ENCODE assay signal across 8 cellular contexts in genomic region chr1:113978863-113979702, GRCh38. TPM values are rescaled to one million over a fixed set of nuclear protein-coding genes. Genes with fewer than 3 reads are reported as not detected.
A peak's percentile ranks its signal among the peaks of the same experiment; 100 is the strongest.
DNase-seq lines count a peak whose midpoint lies in the region; ATAC-seq, FAIRE-seq and TF ChIP-seq lines count a peak whose summit lies in the region.

TSS of gene OLFML3 (plus strand) at chr1:113979474. CDS start at chr1:113979517, 43 bp downstream.

- peak within 1 kb of the TSS; percentile 53 for H3K4me3 ChIP-seq in HUES6 (ENCODE audit: low read depth, low read length)
- H3K4me3 ChIP-seq in NT2/D1 (ENCODE audit: insufficient read length, low read depth): peak within 1 kb of the TSS; percentile 34
- peak within 1 kb of the TSS; percentile 39 to 46 for H3K4me3 ChIP-seq in tibial artery

- intact Hi-C loops in activated T-helper 2 cell treated with anti-CD3 and anti-CD28 coated beads, Interferon-gamma antibody, Interleukin-2, Interleukin-4, amounts not matched to agents 10 μg/mL and 5 μg/mL and 100 μg/mL, durations not matched to agents 14 hours and 24 hours and 36 hours (cut with micrococcal nuclease): loop anchor here (1.0 to 5.0 kb wide), 4 partner anchors 47 to 693 kb away; partner anchors contain the start of gene DENND2C
- intact Hi-C loops in tibial artery (cut with DNase I; ENCODE audit: low total_unique reads): loop anchor here (5.0 kb wide), 1 partner anchor 303 kb away; no protein-coding TSS in a partner anchor

- peak; percentile 99 for DNase-seq in EL
- peak; percentile 96 for DNase-seq in NT2/D1 (ENCODE audit: low read depth, low spot score)
- DNase-seq in activated T-helper 2 cell treated with anti-CD3 and anti-CD28 coated beads, Interferon-gamma antibody, Interleukin-2, Interleukin-4, amounts not matched to agents 10 μg/mL and 5 μg/mL and 100 μg/mL, durations not matched to agents 14 hours and 24 hours and 36 hours (ENCODE audit: low spot score): no peak
- peak; percentile 25 to 67 for DNase-seq in frontal cortex (ENCODE audit: low spot score in 2 of 2)
- peak; percentile 85 for DNase-seq in neural crest cell (ENCODE audit: low read depth, low spot score)
- peak; percentile 91 to 94 for DNase-seq in tibial artery

- peaks cover 19% of the 10 kb centered on the region for H3K36me3 Mint-ChIP-seq in activated T-helper 2 cell treated with anti-CD3 and anti-CD28 coated beads, Interferon-gamma antibody, Interleukin-2, Interleukin-4, amounts not matched to agents 10 μg/mL and 5 μg/mL and 100 μg/mL, durations not matched to agents 14 hours and 24 hours and 36 hours (ENCODE audit: low read depth)
- no peaks in the 10 kb centered on the region for H3K36me3 Mint-ChIP-seq in neural crest cell (ENCODE audit: low read depth)

- H3K27ac Mint-ChIP-seq in activated T-helper 2 cell treated with anti-CD3 and anti-CD28 coated beads, Interferon-gamma antibody, Interleukin-2, Interleukin-4, amounts not matched to agents 10 μg/mL and 5 μg/mL and 100 μg/mL, durations not matched to agents 14 hours and 24 hours and 36 hours: peak within 1 kb of the TSS; percentile 32
- peak within 1 kb of the TSS; percentile 96 for H3K27ac Mint-ChIP-seq in neural crest cell (ENCODE audit: unreplicated experiment)

- peaks cover 82% of the 10 kb centered on the region for H3K4me1 ChIP-seq in HUES6 (ENCODE audit: control insufficient read depth, insufficient read depth, low read length)
- peaks cover 25% of the 10 kb centered on the region for H3K4me1 ChIP-seq in NT2/D1 (ENCODE audit: insufficient read depth, insufficient read length)
- H3K4me1 ChIP-seq in tibial artery: peaks cover 11 to 81% (median 51%) of the 10 kb centered on the region in 4 donors

- TF ChIP-seq CTCF in neural crest cell (conservative IDR thresholded peaks at IDR 0.05): peak; percentile 78
- peak; percentile 61 to 77 for TF ChIP-seq CTCF in tibial artery (IDR thresholded peaks at IDR 0.05)

- no peak for FAIRE-seq in frontal cortex (lab: Jason Lieb, UNC)

- H3K9me3 Mint-ChIP-seq in activated T-helper 2 cell treated with anti-CD3 and anti-CD28 coated beads, Interferon-gamma antibody, Interleukin-2, Interleukin-4, amounts not matched to agents 10 μg/mL and 5 μg/mL and 100 μg/mL, durations not matched to agents 14 hours and 24 hours and 36 hours: no peaks in the 10 kb centered on the region
- no peaks in the 10 kb centered on the region for H3K9me3 Mint-ChIP-seq in neural crest cell

- H3K9me3 ChIP-seq in HUES6 (ENCODE audit: control insufficient read depth, insufficient read depth, low read depth, low read length) (no peaks in the 10 kb centered on the region), NT2/D1 (ENCODE audit: insufficient read depth, low read length) (peaks cover 20% of the 10 kb centered on the region; the same call in 1 of the 2 replicates), tibial artery (no peaks in the 10 kb centered on the region)

- no peak for ATAC-seq in GM19455 (IDR thresholded peaks at IDR 0.05; ENCODE audit: unreplicated experiment)

- H3K4me3 Mint-ChIP-seq in activated T-helper 2 cell treated with anti-CD3 and anti-CD28 coated beads, Interferon-gamma antibody, Interleukin-2, Interleukin-4, amounts not matched to agents 10 μg/mL and 5 μg/mL and 100 μg/mL, durations not matched to agents 14 hours and 24 hours and 36 hours (ENCODE audit: low read depth): no peak within 1 kb of the TSS
- peak within 1 kb of the TSS; percentile 81 for H3K4me3 Mint-ChIP-seq in neural crest cell

- H3K36me3 ChIP-seq in HUES6 (ENCODE audit: control insufficient read depth, insufficient read depth, low read length) (peaks cover 26% of the 10 kb centered on the region), NT2/D1 (ENCODE audit: insufficient read depth, insufficient read length, low read length) (peaks cover 42% of the 10 kb centered on the region), tibial artery (peaks cover 0 to 6% (median 0%) of the 10 kb centered on the region in 3 donors)

- no peaks in the 10 kb centered on the region for H3K27me3 Mint-ChIP-seq in activated T-helper 2 cell treated with anti-CD3 and anti-CD28 coated beads, Interferon-gamma antibody, Interleukin-2, Interleukin-4, amounts not matched to agents 10 μg/mL and 5 μg/mL and 100 μg/mL, durations not matched to agents 14 hours and 24 hours and 36 hours (ENCODE audit: low read depth)
- no peaks in the 10 kb centered on the region for H3K27me3 Mint-ChIP-seq in neural crest cell (ENCODE audit: low read depth)

- peaks cover 39% of the 10 kb centered on the region for H3K4me1 Mint-ChIP-seq in activated T-helper 2 cell treated with anti-CD3 and anti-CD28 coated beads, Interferon-gamma antibody, Interleukin-2, Interleukin-4, amounts not matched to agents 10 μg/mL and 5 μg/mL and 100 μg/mL, durations not matched to agents 14 hours and 24 hours and 36 hours (ENCODE audit: low read depth)
- peaks cover 71% of the 10 kb centered on the region for H3K4me1 Mint-ChIP-seq in neural crest cell

- H3K27me3 ChIP-seq in HUES6 (ENCODE audit: control insufficient read depth, insufficient read depth, low read length) (no peaks in the 10 kb centered on the region), NT2/D1 (ENCODE audit: insufficient read depth, insufficient read length) (no peaks in the 10 kb centered on the region), tibial artery (no peaks in the 10 kb centered on the region)

- peak within 1 kb of the TSS; percentile 78 for H3K27ac ChIP-seq in HUES6 (ENCODE audit: low read depth, low read length)
- H3K27ac ChIP-seq in tibial artery: peak within 1 kb of the TSS; percentile 79 to 84

- H3K9ac ChIP-seq in HUES6 (ENCODE audit: low read length) (peak within 1 kb of the TSS; percentile 86), NT2/D1 (ENCODE audit: insufficient read length, low read depth) (peak within 1 kb of the TSS; percentile 81)

RNA-seq across cellular contexts. Expression of gene OLFML3, which starts in this region (rescaled TPM):
- total RNA-seq in activated T-helper 2 cell treated with anti-CD3 and anti-CD28 coated beads, Interferon-gamma antibody, Interleukin-2, Interleukin-4, amounts not matched to agents 10 μg/mL and 5 μg/mL and 100 μg/mL, durations not matched to agents 14 hours and 24 hours and 36 hours: 0.11 and 0.18 TPM in 2 replicates
- 17.5 TPM for total RNA-seq in frontal cortex
- 4.3 and 6.1 TPM in 2 replicates for total RNA-seq in neural crest cell
